In genomic region chr1:185745165-185745564, GRCh38 we compare ENCODE assay signal across 21 cellular contexts. TPM values are rescaled to one million over a fixed set of nuclear protein-coding genes. Genes with fewer than 3 reads are reported as not detected.
DNase-seq lines count a peak whose midpoint lies in the region; ATAC-seq, FAIRE-seq and TF ChIP-seq lines count a peak whose summit lies in the region.
"Had no signal": no experiment of that assay in that cellular context is flagged by ENCODE, and none has a peak within 500 bp of the region (broad histone marks: within the 10 kb centered on the region; RNA-seq: fewer than 3 reads in every experiment).

No MANE protein-coding gene starts in this region.

- no peaks in the 10 kb centered on the region for H3K36me3 Mint-ChIP-seq in activated naive CD4-positive, alpha-beta T cell treated with anti-CD3 and anti-CD28 coated beads for 36 hours (ENCODE audit: low read depth)
- H3K36me3 Mint-ChIP-seq: CD4-positive, CD25-positive, alpha-beta regulatory T cell had no signal

- no peaks in the 10 kb centered on the region for H4K20me1 ChIP-seq in HepG2 (ENCODE audit: insufficient read depth, low read length)

- TF ChIP-seq POLR2A in HepG2 (IDR thresholded peaks at IDR 0.05; ENCODE audit: insufficient read depth in 1 of 2, low read depth in 2 of 2, low read length in 2 of 2) (no peak), right lobe of liver (IDR thresholded peaks at IDR 0.05) (no peak)

- H3K36me3 ChIP-seq in HepG2 (replicated peaks in 1 of 2; ENCODE audit: control insufficient read depth in 1 of 2, insufficient read depth in 2 of 2, low read length in 2 of 2) = no peaks in the 10 kb centered on the region
- no peaks in the 10 kb centered on the region for H3K36me3 ChIP-seq in right lobe of liver
- H3K36me3 ChIP-seq: BE2C had no signal

- in situ Hi-C loops in HepG2 (cut with HindIII; ENCODE audit: extremely low pct_ligation_motif_present, low pct_unique_long_range_greater_than_20kb) = no loop called here

- no peak overlapping the region for H3K9ac ChIP-seq in HepG2 (ENCODE audit: insufficient read depth, low read depth, low read length)

- no peak overlapping the region for H3K27ac ChIP-seq in HepG2 (ENCODE audit: extremely low read length, insufficient read depth, low read length)
- H3K27ac ChIP-seq in right lobe of liver = no peak overlapping the region
- peak overlapping the region; percentile 31 to 46 for H3K27ac ChIP-seq in coronary artery

- 0 out of 2 replicates have a peak, but pooled peaks cover 5% of the 10 kb centered on the region for H3K9me3 ChIP-seq in HepG2 (ENCODE audit: low read length)
- no peaks in the 10 kb centered on the region for H3K9me3 ChIP-seq in right lobe of liver
- H3K9me3 ChIP-seq: BE2C had no signal

- no peak for DNase-seq in HepG2 (ENCODE audit: low spot score)
- no peak for DNase-seq in right lobe of liver
- DNase-seq in coronary artery (ENCODE audit: low spot score) = no peak
- peak; percentile 17 for DNase-seq in hepatic stellate cell (ENCODE audit: low spot score)
- no peak for DNase-seq in activated naive CD4-positive, alpha-beta T cell treated with anti-CD3 and anti-CD28 coated beads for 36 hours
- DNase-seq in activated effector memory CD4-positive, alpha-beta T cell treated with Interleukin-2 at 50 U/mL for 16 hours = no peak
- DNase-seq in NCI-H1092 (lab: John Stamatoyannopoulos, UW) = no peak
- DNase-seq: 8988T; BE2C; C1 segment of cervical spinal cord; CD4-positive, CD25-positive, alpha-beta regulatory T cell; CD8-positive, alpha-beta memory T cell; COR-L47; DMS 273 treated with DMSO at 0.1 percent for 48 hours; DMS53; DND-41; H9 had no signal

- H3K4me1 ChIP-seq in HepG2 (ENCODE audit: insufficient read depth, low read length) (no peaks in the 10 kb centered on the region), right lobe of liver (no peaks in the 10 kb centered on the region)
- H3K4me1 ChIP-seq: BE2C had no signal

- peaks cover 9% of the 10 kb centered on the region for H3K27me3 Mint-ChIP-seq in activated naive CD4-positive, alpha-beta T cell treated with anti-CD3 and anti-CD28 coated beads for 36 hours (ENCODE audit: low read depth)

- no peak for TF ChIP-seq RAD21 in HepG2 (CRISPR knock-in tag; IDR thresholded peaks at IDR 0.05)

- TF ChIP-seq CTCF in HepG2 (CRISPR knock-in tag; IDR thresholded peaks at IDR 0.05) (no peak), right lobe of liver (IDR thresholded peaks at IDR 0.05) (no peak), coronary artery (IDR thresholded peaks at IDR 0.05) (no peak)

- peaks cover 10% of the 10 kb centered on the region for H3K9me3 Mint-ChIP-seq in activated naive CD4-positive, alpha-beta T cell treated with anti-CD3 and anti-CD28 coated beads for 36 hours

- no peak overlapping the region for H3K4me3 ChIP-seq in HepG2 (replicated peaks in 1 of 3; ENCODE audit: insufficient read depth in 1 of 3, low read depth in 2 of 3, low read length in 3 of 3)
- no peak overlapping the region for H3K4me3 ChIP-seq in right lobe of liver
- H3K4me3 ChIP-seq in coronary artery = peak overlapping the region; percentile 43

- WGBS in HepG2 (ENCODE audit: low lambda C conversion rate) = 5% methylated on average over 4 of the region's 4 CpGs
- 59% methylated on average over 4 of the region's 4 CpGs for WGBS in right lobe of liver (ENCODE audit: insufficient coverage, low coverage, low lambda C conversion rate, missing lambda C conversion rate)

- no peak overlapping the region for H3K4me2 ChIP-seq in HepG2 (ENCODE audit: low read depth, low read length)

- ATAC-seq in HepG2 (no peak), right lobe of liver (no peak)

- CTCF ChIA-PET in HepG2 (lab: Yijun Ruan, JAX; ENCODE audit: low intra/inter-chr PET ratio, low total read pairs) = no interaction called here
- CTCF ChIA-PET in activated naive CD4-positive, alpha-beta T cell treated with anti-CD3 and anti-CD28 coated beads for 36 hours (lab: Charles Lee) = interaction anchor here (0.9 kb wide), 1 partner anchor 12 kb away, joined by 4 read pairs; no protein-coding TSS in a partner anchor

- H3K4me3 Mint-ChIP-seq in activated naive CD4-positive, alpha-beta T cell treated with anti-CD3 and anti-CD28 coated beads for 36 hours = no peak overlapping the region
- H3K4me3 Mint-ChIP-seq: CD4-positive, CD25-positive, alpha-beta regulatory T cell; CD8-positive, alpha-beta memory T cell; H9 had no signal

- intact Hi-C loops in HepG2 (cut with micrococcal nuclease; ENCODE audit: unreplicated experiment) (no loop called here), right lobe of liver (cut with DNase I) (no loop called here)
- intact Hi-C loops in activated naive CD4-positive, alpha-beta T cell treated with anti-CD3 and anti-CD28 coated beads for 36 hours (cut with micrococcal nuclease) = no loop called here

- H3K4me1 Mint-ChIP-seq in activated naive CD4-positive, alpha-beta T cell treated with anti-CD3 and anti-CD28 coated beads for 36 hours (ENCODE audit: low read depth) = no peaks in the 10 kb centered on the region
- H3K4me1 Mint-ChIP-seq: CD4-positive, CD25-positive, alpha-beta regulatory T cell; CD8-positive, alpha-beta memory T cell; H9 had no signal

- no peak overlapping the region for H2AFZ ChIP-seq in HepG2 (ENCODE audit: low read length)

- no peaks in the 10 kb centered on the region for H3K79me2 ChIP-seq in HepG2 (ENCODE audit: insufficient read depth, low read length)

- H3K27ac Mint-ChIP-seq in activated naive CD4-positive, alpha-beta T cell treated with anti-CD3 and anti-CD28 coated beads for 36 hours = no peak overlapping the region
- H3K27ac Mint-ChIP-seq: CD8-positive, alpha-beta memory T cell; H9 had no signal

- FAIRE-seq in HepG2 (lab: Jason Lieb, UNC) = no peak
- FAIRE-seq: G401.6, GM12891, GM19239, H1 had no signal

- BruUV-seq in HepG2 (replicated peaks; lab: Mats Ljungman, UMichigan) = no TSS peak

- POLR2A ChIA-PET in HepG2 (lab: Yijun Ruan, JAX) = no interaction called here

- TF ChIP-seq EP300 in HepG2 (IDR thresholded peaks at IDR 0.05; ENCODE audit: low read depth in 2 of 2, low read length in 2 of 2) (no peak), HepG2 (CRISPR knock-in tag; IDR thresholded peaks at IDR 0.05; ENCODE audit: borderline replicate concordance) (no peak)

- H3K27me3 ChIP-seq in HepG2 (ENCODE audit: control insufficient read depth in 1 of 2, insufficient read depth in 2 of 2, low read length in 2 of 2) = no peaks in the 10 kb centered on the region
- H3K27me3 ChIP-seq in right lobe of liver = no peaks in the 10 kb centered on the region
- H3K27me3 ChIP-seq: BE2C had no signal

TF ChIP-seq in HepG2, 621 proteins besides CTCF, POLR2A, EP300 and RAD21:
- TF ChIP-seq YEATS4 (CRISPR knock-in tag; IDR thresholded peaks at IDR 0.05; ENCODE audit: borderline replicate concordance) (no peak), ATF7 (IDR thresholded peaks at IDR 0.05) (peak; percentile 55), ATF7 (CRISPR knock-in tag; IDR thresholded peaks at IDR 0.05) (no peak)

RNA-seq across cellular contexts. Expression of gene HMCN1, which starts 11.0 kb away (rescaled TPM):
- not detected in 2 replicates for total RNA-seq in HepG2 (2016; rRNA removed; fragmentation: Illumina TruSeq; extraction: Trizol)
- total RNA-seq in HepG2 (2016; cell fraction: cytosol; rRNA removed; fragmentation: Illumina TruSeq; extraction: Trizol; ENCODE audit: low read depth) = not detected in 2 replicates
- not detected in 2 replicates for total RNA-seq in HepG2 (2016; cell fraction: insoluble cytoplasmic fraction; rRNA removed; fragmentation: Illumina TruSeq; extraction: Trizol)
- not detected in 2 replicates for total RNA-seq in HepG2 (2016; cell fraction: membrane; rRNA removed; fragmentation: Illumina TruSeq; extraction: Trizol)
- 0.03 TPM in 1 of 2 replicates, not detected in the other for total RNA-seq in HepG2 (2016; cell fraction: nucleus; rRNA removed; fragmentation: Illumina TruSeq; extraction: Trizol)
- polyA plus RNA-seq in HepG2 (2011; rRNA removed) = 0.03 and 0.10 TPM in 2 replicates
- polyA plus RNA-seq in HepG2 (2011; cell fraction: cytosol; rRNA removed) = under 0.01 TPM in 1 of 2 replicates, not detected in the other
- 0.02 and 0.24 TPM in 2 replicates for polyA plus RNA-seq in HepG2 (2011; cell fraction: nucleus; rRNA removed)
- not detected in 2 replicates for polyA plus RNA-seq in HepG2 (2012)
- polyA plus RNA-seq in HepG2 (2016; cell fraction: cytosol; fragmentation: Illumina TruSeq; extraction: Trizol; ENCODE audit: low read depth) = not detected in 2 replicates
- polyA plus RNA-seq in HepG2 (2016; cell fraction: insoluble cytoplasmic fraction; fragmentation: Illumina TruSeq; extraction: Trizol; ENCODE audit: low read depth) = not detected in 2 replicates
- not detected in 2 replicates for polyA plus RNA-seq in HepG2 (2016; cell fraction: membrane; fragmentation: Illumina TruSeq; extraction: Trizol; ENCODE audit: low read depth)
- polyA plus RNA-seq in HepG2 (2016; cell fraction: nucleus; fragmentation: Illumina TruSeq; extraction: Trizol; ENCODE audit: insufficient read depth, low read depth) = not detected in 2 replicates
- polyA minus RNA-seq in HepG2 (2011; rRNA and poly(A)+ RNA removed; ENCODE audit: low replicate concordance) = 0.02 and 3.1 TPM in 2 replicates
- polyA minus RNA-seq in HepG2 (2011; cell fraction: cytosol; rRNA and poly(A)+ RNA removed) = not detected in 2 replicates
- polyA minus RNA-seq in HepG2 (2011; cell fraction: nucleus; rRNA and poly(A)+ RNA removed) = 0.12 and 0.13 TPM in 2 replicates
- total RNA-seq in right lobe of liver = 1 to 10 TPM; 4.7 to 7.5 (median 5.7) TPM
- under 1 TPM in 1 of 2 experiments, not detected in 1; 0.12 TPM for total RNA-seq in activated naive CD4-positive, alpha-beta T cell treated with anti-CD3 and anti-CD28 coated beads for 36 hours
- polyA plus RNA-seq: CD8-positive, alpha-beta memory T cell had no signal

Comparison
In these comparisons a context has a peak if more than half of its experiments do, and no peak if none do; other contexts are left out.
1. H3K27ac ChIP-seq: peak in coronary artery (2 of 2); none in HepG2 (single experiment) and right lobe of liver (0 of 3).